ENCODE assay signal across 12 cellular contexts in the genomic region with DNA sequence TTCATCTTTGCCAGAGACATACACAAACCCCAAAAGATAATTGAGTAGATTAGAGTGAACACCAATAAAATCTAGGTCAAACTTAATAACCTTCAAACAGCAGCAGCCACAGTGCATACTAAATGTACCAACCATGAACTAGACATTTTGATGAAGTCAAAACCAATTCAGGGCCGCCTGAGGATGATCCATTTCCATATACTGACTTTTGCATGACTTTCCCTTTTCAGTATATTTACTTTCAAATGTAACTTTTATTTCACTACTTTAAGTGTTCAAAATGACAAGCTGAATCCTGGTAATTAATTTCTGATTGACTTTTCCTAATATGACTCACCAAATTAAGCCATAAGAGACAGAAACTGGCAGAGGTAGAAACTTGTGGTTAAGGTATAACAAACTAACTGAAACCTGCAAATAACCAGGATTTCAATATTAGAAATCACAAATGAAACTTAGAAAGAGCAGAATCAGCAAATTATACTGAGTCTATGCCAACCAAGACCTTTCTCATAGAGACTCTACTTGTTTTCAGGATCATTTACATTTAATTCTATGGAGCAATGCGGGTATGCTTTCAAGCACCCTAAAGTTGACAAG.
DNase-seq lines count a peak whose midpoint lies in the region; ATAC-seq, FAIRE-seq and TF ChIP-seq lines count a peak whose summit lies in the region.
"Had no signal": no experiment of that assay in that cellular context is flagged by ENCODE, and none has a peak within 500 bp of the region (broad histone marks: within the 10 kb centered on the region; RNA-seq: fewer than 3 reads in every experiment).

No MANE protein-coding gene starts in this region.

- CTCF ChIA-PET in CD8-positive, alpha-beta memory T cell (lab: Charles Lee): interaction anchor here (1.5 kb wide), 1 partner anchor 11 kb away, joined by 4 read pairs; no protein-coding TSS in a partner anchor

- DNase-seq in bronchial epithelial cell (ENCODE audit: low read depth) (peak; percentile 5), ascending aorta (ENCODE audit: low spot score in 2 of 2) (no peak), dorsolateral prefrontal cortex (no peak)
- no peak for DNase-seq in CD8-positive, alpha-beta memory T cell
- DNase-seq: activated T-cell treated with anti-CD3 and anti-CD28 coated beads, Interleukin-2, amount 50 U/mL, for 48 hours; NCI-H446 treated with DMSO at 0.1 percent for 48 hours had no signal

- H3K4me3 Mint-ChIP-seq in CD8-positive, alpha-beta memory T cell: no peak overlapping the region

- POLR2A ChIA-PET in CD8-positive, alpha-beta memory T cell (lab: Charles Lee): no interaction called here

- H3K4me1 Mint-ChIP-seq in CD8-positive, alpha-beta memory T cell: peaks cover 0 to 9% (median 2%) of the 10 kb centered on the region in 3 donors

- no peak overlapping the region for H3K27ac Mint-ChIP-seq in CD8-positive, alpha-beta memory T cell

- no peaks in the 10 kb centered on the region for H3K36me3 ChIP-seq in bronchial epithelial cell (ENCODE audit: control insufficient read depth, insufficient read depth, low read length)
- H3K36me3 ChIP-seq in CD8-positive, alpha-beta memory T cell (ENCODE audit: insufficient read depth, low read length): no peaks in the 10 kb centered on the region
- no peaks in the 10 kb centered on the region for H3K36me3 ChIP-seq in ascending aorta

- intact Hi-C loops in ascending aorta (cut with DNase I) (no loop called here), dorsolateral prefrontal cortex (cut with DNase I) (no loop called here)

- peak; percentile 93 for ATAC-seq in GM18873 (IDR thresholded peaks at IDR 0.05; ENCODE audit: low FRiP score, unreplicated experiment)
- ATAC-seq in GM21423 (IDR thresholded peaks at IDR 0.05; ENCODE audit: unreplicated experiment): peak; percentile 76
- ATAC-seq in HG03135 (IDR thresholded peaks at IDR 0.05; ENCODE audit: unreplicated experiment): peak; percentile 78
- ATAC-seq: sciatic nerve had no signal

- peaks cover 0 to 11% (median 2%) of the 10 kb centered on the region in 3 donors for H3K36me3 Mint-ChIP-seq in CD8-positive, alpha-beta memory T cell

- no peaks in the 10 kb centered on the region for H3K9me3 ChIP-seq in CD8-positive, alpha-beta memory T cell (ENCODE audit: low read length)
- no peaks in the 10 kb centered on the region for H3K9me3 ChIP-seq in ascending aorta

- H3K9me3 Mint-ChIP-seq in CD8-positive, alpha-beta memory T cell: peaks cover 0 to 2% (median 0%) of the 10 kb centered on the region in 5 donors

- TF ChIP-seq CTCF in bronchial epithelial cell (IDR thresholded peaks at IDR 0.05; ENCODE audit: insufficient read depth, low read length, severe bottlenecking) (no peak), ascending aorta (IDR thresholded peaks at IDR 0.05) (no peak), dorsolateral prefrontal cortex (IDR thresholded peaks at IDR 0.05 in 54 of 56, conservative IDR thresholded peaks at IDR 0.05 in 2 of 56; ENCODE audit: low read depth in 1 of 56, partially characterized antibody in 56 of 56) (no peak)

- H3K27ac ChIP-seq in CD8-positive, alpha-beta memory T cell (ENCODE audit: low read depth, low read length): no peak overlapping the region
- H3K27ac ChIP-seq in ascending aorta: no peak overlapping the region
- H3K27ac ChIP-seq in dorsolateral prefrontal cortex: no peak overlapping the region

- no peaks in the 10 kb centered on the region for H3K27me3 ChIP-seq in bronchial epithelial cell (ENCODE audit: control insufficient read depth, insufficient read depth, low read length)
- H3K27me3 ChIP-seq in CD8-positive, alpha-beta memory T cell (ENCODE audit: insufficient read depth, low read length, poor library complexity, severe bottlenecking): no peaks in the 10 kb centered on the region
- H3K27me3 ChIP-seq in ascending aorta: no peaks in the 10 kb centered on the region
- no peaks in the 10 kb centered on the region for H3K27me3 ChIP-seq in dorsolateral prefrontal cortex

- H3K4me1 ChIP-seq in CD8-positive, alpha-beta memory T cell (ENCODE audit: insufficient read depth, low read length): no peaks in the 10 kb centered on the region
- peaks cover 3 to 19% of the 10 kb centered on the region in 2 donors for H3K4me1 ChIP-seq in ascending aorta

- FAIRE-seq in bronchial epithelial cell (lab: Jason Lieb, UNC): no peak
- FAIRE-seq: endothelial cell of umbilical vein, TTC549 had no signal

- no peak overlapping the region for H3K4me3 ChIP-seq in bronchial epithelial cell (ENCODE audit: low read depth, low read length)
- no peak overlapping the region for H3K4me3 ChIP-seq in CD8-positive, alpha-beta memory T cell (ENCODE audit: low read length)
- H3K4me3 ChIP-seq in ascending aorta: no peak overlapping the region
- H3K4me3 ChIP-seq in dorsolateral prefrontal cortex: no peak overlapping the region

- H3K27me3 Mint-ChIP-seq in CD8-positive, alpha-beta memory T cell: no peaks in the 10 kb centered on the region
